ENCODE assay signal across 18 cellular contexts in genomic region chr10:112279482-112279881, GRCh38. TPM values are rescaled to one million over a fixed set of nuclear protein-coding genes. Genes with fewer than 3 reads are reported as not detected.
DNase-seq lines count a peak whose midpoint lies in the region; ATAC-seq and TF ChIP-seq lines count a peak whose summit lies in the region.
"Had no signal": no experiment of that assay in that cellular context is flagged by ENCODE, and none has a peak within 500 bp of the region (broad histone marks: within the 10 kb centered on the region; RNA-seq: fewer than 3 reads in every experiment).

No MANE protein-coding gene starts in this region.

- H3K27ac Mint-ChIP-seq in brain = peak overlapping the region in 3 of 5 experiments; percentile 61 to 86 (median 65)
- no peak overlapping the region for H3K27ac Mint-ChIP-seq in nephron progenitor cell
- no peak overlapping the region for H3K27ac Mint-ChIP-seq in activated CD4-positive, alpha-beta T cell treated with anti-CD3 and anti-CD28 coated beads for 36 hours

- H3K27ac ChIP-seq in iPS-20b (ENCODE audit: low read length) = peak overlapping the region; percentile 63
- H3K27ac ChIP-seq: BLaER1 treated with 17β-estradiol and CSF1 and Interleukin-3, amounts not matched to agents 10 nM and 100 nM; PC-9; SJCRH30 had no signal

- no peaks in the 10 kb centered on the region for H3K9me3 Mint-ChIP-seq in brain
- no peaks in the 10 kb centered on the region for H3K9me3 Mint-ChIP-seq in nephron progenitor cell
- no peaks in the 10 kb centered on the region for H3K9me3 Mint-ChIP-seq in activated CD4-positive, alpha-beta T cell treated with anti-CD3 and anti-CD28 coated beads for 36 hours (ENCODE audit: low read depth)

- H3K4me1 Mint-ChIP-seq in brain = peaks cover 27% of the 10 kb centered on the region
- peaks cover 19% of the 10 kb centered on the region for H3K4me1 Mint-ChIP-seq in nephron progenitor cell
- H3K4me1 Mint-ChIP-seq in activated CD4-positive, alpha-beta T cell treated with anti-CD3 and anti-CD28 coated beads for 36 hours = no peaks in the 10 kb centered on the region

- H3K4me3 Mint-ChIP-seq in brain (peak overlapping the region in 1 of 5 experiments; percentile 47), nephron progenitor cell (no peak overlapping the region)
- H3K4me3 Mint-ChIP-seq in activated CD4-positive, alpha-beta T cell treated with anti-CD3 and anti-CD28 coated beads for 36 hours = no peak overlapping the region

- H3K27me3 Mint-ChIP-seq in brain (no peaks in the 10 kb centered on the region), nephron progenitor cell (ENCODE audit: low read depth, poor library complexity) (peaks cover 16% of the 10 kb centered on the region)
- peaks cover 21% of the 10 kb centered on the region for H3K27me3 Mint-ChIP-seq in activated CD4-positive, alpha-beta T cell treated with anti-CD3 and anti-CD28 coated beads for 36 hours

- H3K36me3 ChIP-seq in H7 (replicated peaks; ENCODE audit: control insufficient read depth, insufficient read depth, low read length) (no peaks in the 10 kb centered on the region), iPS-20b (ENCODE audit: insufficient read depth, low read depth, low read length) (no peaks in the 10 kb centered on the region)
- H3K36me3 ChIP-seq: BLaER1 treated with 17β-estradiol and CSF1 and Interleukin-3, amounts not matched to agents 10 nM and 100 nM; SJCRH30 had no signal

- no peak overlapping the region for H3K4me3 ChIP-seq in H7 (ENCODE audit: insufficient read depth, low read depth, low read length)
- H3K4me3 ChIP-seq in iPS-20b (ENCODE audit: low read length) = peak overlapping the region; percentile 41
- H3K4me3 ChIP-seq: BLaER1 treated with 17β-estradiol and CSF1 and Interleukin-3, amounts not matched to agents 10 nM and 100 nM; PC-9; SJCRH30 had no signal

- H3K4me1 ChIP-seq in iPS-20b (ENCODE audit: insufficient read depth, low read length) = peaks cover 14% of the 10 kb centered on the region
- H3K4me1 ChIP-seq: SJCRH30 had no signal

- ATAC-seq in GM21390 (IDR thresholded peaks at IDR 0.05; ENCODE audit: unreplicated experiment) = no peak
- ATAC-seq in activated CD4-positive, alpha-beta T cell treated with anti-CD3 and anti-CD28 coated beads for 36 hours = no peak

- DNase-seq in H7 (peak; percentile 49), nephron progenitor cell (peak; percentile 12), NCI-H524 treated with DMSO at 0.1 percent for 48 hours (lab: John Stamatoyannopoulos, UW) (no peak), AG20443 (ENCODE audit: low spot score) (no peak)
- DNase-seq in activated CD4-positive, alpha-beta T cell treated with anti-CD3 and anti-CD28 coated beads for 36 hours = no peak
- DNase-seq: DND-41, GOT3, NCI-H1105 treated with DMSO at 0.1 percent for 48 hours, NCI-H187, NCI-H2171, NCI-H446 treated with DMSO at 0.1 percent for 48 hours, NCI-H774, PC-9, SJCRH30 had no signal

- H3K27me3 ChIP-seq in H7 (ENCODE audit: control insufficient read depth, insufficient read depth, low read length) (no peaks in the 10 kb centered on the region), iPS-20b (ENCODE audit: insufficient read depth, low read length) (no peaks in the 10 kb centered on the region; the same call in 1 of the 2 replicates)
- H3K27me3 ChIP-seq: BLaER1 treated with 17β-estradiol and CSF1 and Interleukin-3, amounts not matched to agents 10 nM and 100 nM had no signal

- POLR2A ChIA-PET in activated CD4-positive, alpha-beta T cell treated with anti-CD3 and anti-CD28 coated beads for 36 hours (lab: Charles Lee) = no interaction called here

- no peaks in the 10 kb centered on the region for H3K9me3 ChIP-seq in iPS-20b (ENCODE audit: insufficient read depth, low read depth, low read length)
- H3K9me3 ChIP-seq: BLaER1 treated with 17β-estradiol and CSF1 and Interleukin-3, amounts not matched to agents 10 nM and 100 nM; SJCRH30 had no signal

- H3K36me3 Mint-ChIP-seq in brain (no peaks in the 10 kb centered on the region), nephron progenitor cell (ENCODE audit: low read depth) (no peaks in the 10 kb centered on the region)
- H3K36me3 Mint-ChIP-seq in activated CD4-positive, alpha-beta T cell treated with anti-CD3 and anti-CD28 coated beads for 36 hours (ENCODE audit: low read depth) = no peaks in the 10 kb centered on the region

- intact Hi-C loops in activated CD4-positive, alpha-beta T cell treated with anti-CD3 and anti-CD28 coated beads for 36 hours (cut with DNase I, micrococcal nuclease) = no loop called here

- CTCF ChIA-PET in activated CD4-positive, alpha-beta T cell treated with anti-CD3 and anti-CD28 coated beads for 36 hours (lab: Charles Lee) = no interaction called here

- peak overlapping the region; percentile 22; the same call in 1 of the 2 replicates for H3K9ac ChIP-seq in iPS-20b (ENCODE audit: low read depth, low read length)
- H3K9ac ChIP-seq: BLaER1 treated with 17β-estradiol and CSF1 and Interleukin-3, amounts not matched to agents 10 nM and 100 nM had no signal

- TF ChIP-seq CTCF in brain (conservative IDR thresholded peaks at IDR 0.05) = no peak
- TF ChIP-seq CTCF in nephron progenitor cell (IDR thresholded peaks at IDR 0.05) = no peak

RNA-seq across cellular contexts. Expression of gene TECTB, which starts 3.7 kb away (rescaled TPM):
- not detected in 2 replicates for total RNA-seq in H7 (2014; rRNA removed; shearing (Covaris generic))
- polyA plus RNA-seq in brain (ENCODE audit: insufficient read depth, low read depth, low replicate concordance) = not detected
- total RNA-seq in activated CD4-positive, alpha-beta T cell treated with anti-CD3 and anti-CD28 coated beads for 36 hours = not detected
- total RNA-seq: PC-9, SJCRH30 had no signal

Comparison
In these comparisons a context has a peak if more than half of its experiments do, and no peak if none do; other contexts are left out.
1. DNase-seq: peak in H7 (single experiment) and nephron progenitor cell (single experiment); none in NCI-H524 treated with DMSO at 0.1 percent for 48 hours (single experiment), AG20443 (single experiment) and activated CD4-positive, alpha-beta T cell treated with anti-CD3 and anti-CD28 coated beads for 36 hours (single experiment).
2. H3K27ac Mint-ChIP-seq: peak in brain (3 of 5); none in nephron progenitor cell (single experiment) and activated CD4-positive, alpha-beta T cell treated with anti-CD3 and anti-CD28 coated beads for 36 hours (single experiment).